Comparison of ENCODE assay signal across 28 cellular contexts in the genomic region with DNA sequence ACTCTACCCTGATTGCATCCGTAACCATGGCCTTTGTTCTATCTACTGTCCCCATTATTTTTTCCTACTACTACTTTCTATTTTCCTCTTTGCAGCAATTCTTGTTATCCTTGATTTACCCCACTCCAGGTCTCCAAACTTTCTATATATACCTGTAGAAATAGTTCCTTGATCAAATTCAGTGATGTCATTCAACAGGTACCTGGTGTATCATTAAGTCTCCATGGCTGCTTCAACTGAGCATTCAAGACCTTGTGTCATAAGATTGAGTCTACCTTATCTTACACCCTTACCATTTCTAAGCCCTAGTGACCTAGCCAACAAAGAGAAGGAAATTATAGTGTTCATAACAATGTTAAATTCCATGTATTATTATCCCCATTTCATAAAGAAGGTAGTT.
"Had no signal": no experiment of that assay in that cellular context is flagged by ENCODE, and none has a peak within 500 bp of the region (broad histone marks: within the 10 kb centered on the region; RNA-seq: fewer than 3 reads in every experiment).

No MANE protein-coding gene starts in this region.

- H3K4me1 ChIP-seq: colonic mucosa, esophagus muscularis mucosa, esophagus squamous epithelium, foreskin keratinocyte, gastrocnemius medialis, gastroesophageal sphincter, heart left ventricle, heart right ventricle had no signal

- H3K9me3 ChIP-seq: colonic mucosa, esophagus muscularis mucosa, esophagus squamous epithelium, gastrocnemius medialis, gastroesophageal sphincter had no signal

- ATAC-seq: effector memory CD8-positive, alpha-beta T cell; esophagus mucosa; foreskin keratinocyte; gastrocnemius medialis; gastroesophageal sphincter; heart left ventricle; heart right ventricle had no signal

- H3K27ac ChIP-seq: colonic mucosa, coronary artery, dorsolateral prefrontal cortex, epithelial cell of prostate, esophagus muscularis mucosa, esophagus squamous epithelium, foreskin keratinocyte, gastrocnemius medialis, gastroesophageal sphincter, heart left ventricle, heart right ventricle had no signal

- FAIRE-seq: colon, endometrium, endothelial cell of umbilical vein, frontal cortex had no signal

- H3K27me3 ChIP-seq: colonic mucosa, dorsolateral prefrontal cortex, esophagus muscularis mucosa, esophagus squamous epithelium, foreskin keratinocyte, gastrocnemius medialis, gastroesophageal sphincter, heart left ventricle, heart right ventricle had no signal

- H3K36me3 ChIP-seq: colonic mucosa, esophagus muscularis mucosa, esophagus squamous epithelium, gastrocnemius medialis, gastroesophageal sphincter, heart left ventricle, heart right ventricle had no signal

- H3K4me3 ChIP-seq: colonic mucosa, coronary artery, dorsolateral prefrontal cortex, esophagus muscularis mucosa, esophagus squamous epithelium, gastrocnemius medialis, gastroesophageal sphincter, heart left ventricle, heart right ventricle had no signal

- DNase-seq: colonic mucosa; cortex of kidney; dermis blood vessel endothelial cell; dorsolateral prefrontal cortex; effector CD4-positive, alpha-beta T cell; effector CD8-positive, alpha-beta T cell; effector memory CD4-positive, alpha-beta T cell; effector memory CD8-positive, alpha-beta T cell; endodermal cell; erythroblast; esophagus squamous epithelium; foreskin fibroblast; foreskin keratinocyte; foreskin melanocyte; gastrocnemius medialis; glutamatergic neuron; head of caudate nucleus; heart left ventricle; heart right ventricle had no signal
